In the genomic region with DNA sequence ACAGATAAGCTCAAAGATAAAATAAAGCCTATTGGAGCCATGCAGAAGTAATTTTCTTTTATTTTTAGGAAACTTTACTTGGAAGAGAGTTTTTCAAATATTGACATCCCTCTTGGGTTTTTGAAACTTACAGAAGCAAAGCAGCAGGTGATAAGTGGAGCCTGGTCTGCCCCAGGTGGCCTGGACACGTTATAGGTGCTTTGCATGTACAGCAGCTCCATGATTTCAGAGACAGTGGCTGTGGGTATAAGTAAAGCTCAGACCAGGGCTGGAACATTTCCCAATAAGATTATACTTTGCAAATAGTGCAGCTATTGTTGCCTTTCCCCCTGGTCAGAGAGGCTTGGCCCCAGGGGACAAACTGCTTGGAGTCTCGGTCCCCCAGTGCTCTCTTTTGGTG, we compare ENCODE assay signal across 28 cellular contexts. TPM values are rescaled to one million over a fixed set of nuclear protein-coding genes. Genes with fewer than 3 reads are reported as not detected.
DNase-seq lines count a peak whose midpoint lies in the region; ATAC-seq and TF ChIP-seq lines count a peak whose summit lies in the region.
"Had no signal": no experiment of that assay in that cellular context is flagged by ENCODE, and none has a peak within 500 bp of the region (broad histone marks: within the 10 kb centered on the region; RNA-seq: fewer than 3 reads in every experiment).

No MANE protein-coding gene starts in this region.

- peaks cover 2% of the 10 kb centered on the region for H3K9me3 Mint-ChIP-seq in Calu3 (ENCODE audit: low read depth, unreplicated experiment)
- H3K9me3 Mint-ChIP-seq: activated CD4-positive, alpha-beta memory T cell treated with anti-CD3 and anti-CD28 coated beads for 36 hours; activated naive CD4-positive, alpha-beta T cell treated with anti-CD3 and anti-CD28 coated beads, Interleukin-2, amount 50 U/mL, for 24 hours; T-cell had no signal

- H3K36me3 ChIP-seq in trophoblast cell (ENCODE audit: control insufficient read depth in 1 of 2, insufficient read depth in 2 of 2, low read length in 2 of 2) = no peaks in the 10 kb centered on the region
- H3K36me3 ChIP-seq: heart left ventricle, lower lobe of right lung, SJCRH30, transverse colon had no signal

- DNase-seq in Calu3 = peak; percentile 17
- DNase-seq in RKO (ENCODE audit: low spot score) = peak; percentile 7
- no peak for DNase-seq in trophoblast cell
- DNase-seq in GM03348 (ENCODE audit: low spot score) = no peak
- DNase-seq in activated gamma-delta T cell treated with Interleukin-2 at 50 U/mL for 16 hours = no peak
- DNase-seq: activated CD4-positive, alpha-beta memory T cell treated with anti-CD3 and anti-CD28 coated beads for 36 hours; activated CD4-positive, CD25-positive, alpha-beta regulatory T cell treated with anti-CD3 and anti-CD28 coated beads, Interleukin-2, amount 50 U/mL, for 72 hours; activated CD8-positive, alpha-beta memory T cell treated with anti-CD3 and anti-CD28 coated beads, Interleukin-2, amount 50 U/mL, for 4 hours; amygdala; effector memory CD4-positive, alpha-beta T cell; heart left ventricle; lower lobe of right lung; NCI-H1092 treated with DMSO at 0.1 percent for 48 hours; NCI-H2029; right cardiac atrium; T-cell; transverse colon had no signal

- no peaks in the 10 kb centered on the region for H3K27me3 Mint-ChIP-seq in Calu3 (ENCODE audit: unreplicated experiment)
- H3K27me3 Mint-ChIP-seq: activated CD4-positive, alpha-beta memory T cell treated with anti-CD3 and anti-CD28 coated beads for 36 hours; T-cell had no signal

- no peak overlapping the region for H3K9ac ChIP-seq in trophoblast cell (ENCODE audit: low read length)
- H3K9ac ChIP-seq: parathyroid adenoma had no signal

- H4K12ac ChIP-seq in trophoblast cell (ENCODE audit: low read depth, low read length) = no peak overlapping the region

- no peaks in the 10 kb centered on the region for H3K27me3 ChIP-seq in trophoblast cell (ENCODE audit: insufficient read depth, low read length)
- H3K27me3 ChIP-seq: heart left ventricle, SJCRH30, transverse colon had no signal

- no peak overlapping the region for H2AK5ac ChIP-seq in trophoblast cell (ENCODE audit: low read length)

- no peak overlapping the region for H3K27ac Mint-ChIP-seq in Calu3 (ENCODE audit: unreplicated experiment)
- H3K27ac Mint-ChIP-seq: activated CD4-positive, alpha-beta memory T cell treated with anti-CD3 and anti-CD28 coated beads for 36 hours; activated naive CD4-positive, alpha-beta T cell treated with anti-CD3 and anti-CD28 coated beads, Interleukin-2, amount 50 U/mL, for 24 hours; CD14-positive monocyte; T-cell had no signal

- intact Hi-C loops in Calu3 (cut with micrococcal nuclease; ENCODE audit: unreplicated experiment) = loop anchor here (5.0 to 10.0 kb wide), 4 partner anchors 58 to 328 kb away; partner anchors contain the start of gene SLC12A2

- no peak overlapping the region for H3K4me2 ChIP-seq in trophoblast cell (ENCODE audit: low read length)

- peaks cover 6% of the 10 kb centered on the region for H3K79me1 ChIP-seq in trophoblast cell (ENCODE audit: low read length)

- CTCF ChIA-PET in Calu3 (lab: Charles Lee) = interaction anchor here (0.7 to 1.0 kb wide), 3 partner anchors 104 to 138 kb away, joined by 3 to 4 read pairs (median 3); no protein-coding TSS in a partner anchor

- H3K14ac ChIP-seq in trophoblast cell (ENCODE audit: low read length) = no peak overlapping the region

- H2BK120ac ChIP-seq in trophoblast cell (ENCODE audit: insufficient read depth, low read length, poor library complexity) = no peak overlapping the region

- H3K4me3 Mint-ChIP-seq in Calu3 (ENCODE audit: low read depth, unreplicated experiment) = no peak overlapping the region
- H3K4me3 Mint-ChIP-seq: activated CD4-positive, alpha-beta memory T cell treated with anti-CD3 and anti-CD28 coated beads for 36 hours; activated naive CD4-positive, alpha-beta T cell treated with anti-CD3 and anti-CD28 coated beads, Interleukin-2, amount 50 U/mL, for 24 hours; CD14-positive monocyte; T-cell had no signal

- no peak overlapping the region for H2AFZ ChIP-seq in trophoblast cell (ENCODE audit: insufficient read depth, low read length, poor library complexity)
- H2AFZ ChIP-seq: parathyroid adenoma had no signal

- H3K4me3 ChIP-seq in trophoblast cell (ENCODE audit: low read depth, low read length) = no peak overlapping the region
- H3K4me3 ChIP-seq: heart left ventricle, lower lobe of right lung, SJCRH30, transverse colon had no signal

- H4K8ac ChIP-seq in trophoblast cell (ENCODE audit: low read depth, low read length) = no peak overlapping the region

- BruUV-seq in Calu3 (replicated peaks; lab: Mats Ljungman, UMichigan) = no TSS peak

- TF ChIP-seq CTCF in Calu3 (IDR thresholded peaks at IDR 0.05; ENCODE audit: unreplicated experiment) (no peak), LNCAP (IDR thresholded peaks at IDR 0.05) (peak; percentile 34; the same call in 1 of the 2 replicates)

- H3K27ac ChIP-seq in trophoblast cell (ENCODE audit: low read depth, low read length) = peak overlapping the region; percentile 20
- H3K27ac ChIP-seq: heart left ventricle, lower lobe of right lung, parathyroid adenoma, SJCRH30 had no signal

- H2BK5ac ChIP-seq in trophoblast cell (ENCODE audit: low read depth, low read length, poor library complexity) = no peak overlapping the region

- H3K79me2 ChIP-seq in trophoblast cell (ENCODE audit: control insufficient read depth, insufficient read depth, low read length, poor library complexity) = no peaks in the 10 kb centered on the region
- H3K79me2 ChIP-seq: parathyroid adenoma had no signal

- H4K91ac ChIP-seq in trophoblast cell (ENCODE audit: low read depth, low read length) = no peak overlapping the region

- H3K4ac ChIP-seq in trophoblast cell (ENCODE audit: low read depth, low read length) = no peak overlapping the region

- no peak overlapping the region for H3K23ac ChIP-seq in trophoblast cell (ENCODE audit: low read length)

- no peak overlapping the region for H3K18ac ChIP-seq in trophoblast cell (ENCODE audit: low read length)

- H3K9me3 ChIP-seq in trophoblast cell (ENCODE audit: insufficient read depth, low read depth, low read length) = no peaks in the 10 kb centered on the region
- H3K9me3 ChIP-seq: heart left ventricle, lower lobe of right lung, SJCRH30, transverse colon had no signal

- H3K4me1 ChIP-seq in trophoblast cell (ENCODE audit: control insufficient read depth in 1 of 2, insufficient read depth in 2 of 2, low read length in 2 of 2) = peaks cover 5 to 8% of the 10 kb centered on the region in 2 experiments
- H3K4me1 ChIP-seq: lower lobe of right lung, parathyroid adenoma, SJCRH30 had no signal

- H3K36me3 Mint-ChIP-seq in Calu3 (ENCODE audit: insufficient read depth, unreplicated experiment) = no peaks in the 10 kb centered on the region
- H3K36me3 Mint-ChIP-seq: activated CD4-positive, alpha-beta memory T cell treated with anti-CD3 and anti-CD28 coated beads for 36 hours; activated naive CD4-positive, alpha-beta T cell treated with anti-CD3 and anti-CD28 coated beads, Interleukin-2, amount 50 U/mL, for 24 hours; CD14-positive monocyte; T-cell had no signal

- no peak for ATAC-seq in HG03354 (IDR thresholded peaks at IDR 0.05; ENCODE audit: poor library complexity, severe bottlenecking, unreplicated experiment)
- ATAC-seq: heart left ventricle, right cardiac atrium, T-cell had no signal

- peaks cover 42% of the 10 kb centered on the region for H3K4me1 Mint-ChIP-seq in Calu3 (ENCODE audit: low read depth, unreplicated experiment)
- H3K4me1 Mint-ChIP-seq: activated naive CD4-positive, alpha-beta T cell treated with anti-CD3 and anti-CD28 coated beads, Interleukin-2, amount 50 U/mL, for 24 hours; CD14-positive monocyte; T-cell had no signal

- no CpG with 5 or more reads among the region's 2 CpGs for WGBS in trophoblast cell (ENCODE audit: extremely low coverage, insufficient coverage, insufficient read length)

- H2BK12ac ChIP-seq in trophoblast cell (ENCODE audit: low read length) = peak overlapping the region; percentile 76

RNA-seq across cellular contexts. Expression of gene CCDC192, which starts 51.5 kb away (rescaled TPM):
- 2.1 and 2.5 TPM in 2 replicates for total RNA-seq in Calu3 (2022)
- 0.15 and 0.21 TPM in 2 replicates for polyA plus RNA-seq in trophoblast cell (2013)
- total RNA-seq: activated CD4-positive, alpha-beta memory T cell treated with anti-CD3 and anti-CD28 coated beads for 36 hours; fibroblast of villous mesenchyme; lower lobe of right lung; NCI-H460; right cardiac atrium; SJCRH30; transverse colon had no signal
- polyA plus RNA-seq: CD14-positive monocyte, esophagus, H1, neural cell had no signal

Comparison
In these comparisons a context has a peak if more than half of its experiments do, and no peak if none do; other contexts are left out.
1. DNase-seq: peak in Calu3 (single experiment) and RKO (single experiment); none in trophoblast cell (0 of 2), GM03348 (single experiment) and activated gamma-delta T cell treated with Interleukin-2 at 50 U/mL for 16 hours (single experiment).